ENCODE assay signal across 11 cellular contexts in genomic region chr1:201531551-201532425, GRCh38. TPM values are rescaled to one million over a fixed set of nuclear protein-coding genes. Genes with fewer than 3 reads are reported as not detected.
DNase-seq lines count a peak whose midpoint lies in the region; ATAC-seq, FAIRE-seq and TF ChIP-seq lines count a peak whose summit lies in the region.
"Had no signal": no experiment of that assay in that cellular context is flagged by ENCODE, and none has a peak within 500 bp of the region (broad histone marks: within the 10 kb centered on the region; RNA-seq: fewer than 3 reads in every experiment).

No MANE protein-coding gene starts in this region.

- TF ChIP-seq POLR2A in gastroesophageal sphincter (IDR thresholded peaks at IDR 0.05), result no peak

- H3K4me3 ChIP-seq in Loucy (ENCODE audit: low read length, poor library complexity, severe bottlenecking) (no peak overlapping the region), gastroesophageal sphincter (no peak overlapping the region), subcutaneous abdominal adipose tissue (ENCODE audit: low read depth in 1 of 5, low read length in 5 of 5) (peak overlapping the region in 1 of 5 donors; percentile 42)

- peaks cover 4% of the 10 kb centered on the region for H4K20me1 ChIP-seq in Loucy (ENCODE audit: insufficient read depth, low read length, poor library complexity, severe bottlenecking)

- no peak for ATAC-seq in gastroesophageal sphincter

- H3F3A ChIP-seq in Loucy (ENCODE audit: low read depth), result no peaks in the 10 kb centered on the region

- H3K4me1 ChIP-seq in Loucy (ENCODE audit: insufficient read depth, low read length, poor library complexity, severe bottlenecking), result peaks cover 18% of the 10 kb centered on the region
- peaks cover 0 to 49% (median 26%) of the 10 kb centered on the region in 3 donors for H3K4me1 ChIP-seq in gastroesophageal sphincter
- H3K4me1 ChIP-seq in subcutaneous abdominal adipose tissue (ENCODE audit: control insufficient read depth in 5 of 5, insufficient read depth in 5 of 5, low read length in 5 of 5), result peaks cover 14 to 38% (median 25%) of the 10 kb centered on the region in 5 donors

- TF ChIP-seq CTCF in Loucy (conservative IDR thresholded peaks at IDR 0.05; ENCODE audit: low read length) (no peak), gastroesophageal sphincter (IDR thresholded peaks at IDR 0.05) (no peak)

- peak; percentile 68 to 84 for DNase-seq in SHP77 (lab: John Stamatoyannopoulos, UW)
- DNase-seq in HuH-7.5 (ENCODE audit: low spot score), result no peak
- DNase-seq in glomerular visceral epithelial cell (ENCODE audit: extremely low spot score), result no peak
- no peak for DNase-seq in NCI-H82 treated with DMSO at 0.1 percent for 48 hours (lab: John Stamatoyannopoulos, UW; ENCODE audit: unreplicated experiment)
- no peak for DNase-seq in frontal cortex (ENCODE audit: low spot score in 2 of 2)
- DNase-seq: activated naive CD4-positive, alpha-beta T cell treated with anti-CD3 and anti-CD28 coated beads, Interleukin-2, amount 10 ng/mL, durations not matched to agents 7 days and 5 days; stimulated activated CD4-positive, alpha-beta T cell treated with anti-CD3 and anti-CD28 coated beads, Interleukin-12 subunit alpha, Interleukin-12 subunit beta, amount 100 ng/mL, for 4 hours; stimulated activated naive CD8-positive, alpha-beta T cell treated with anti-CD3 and anti-CD28 coated beads, Interleukin-15, Interleukin-2, amounts not matched to agents 100 U/mL and 50 U/mL, for 24 hours had no signal

- H3K36me3 ChIP-seq in Loucy (ENCODE audit: insufficient read depth, low read length) (no peaks in the 10 kb centered on the region), gastroesophageal sphincter (no peaks in the 10 kb centered on the region), subcutaneous abdominal adipose tissue (ENCODE audit: control insufficient read depth in 5 of 5, insufficient read depth in 5 of 5, low read length in 5 of 5) (peaks cover 0 to 2% (median 0%) of the 10 kb centered on the region in 5 donors)

- 63% methylated on average over 3 of the region's 9 CpGs; no CpG with 5 or more reads in 1 of the 2 donors for WGBS in gastroesophageal sphincter (ENCODE audit: low coverage in 1 of 2), 2 donors

- H2AFZ ChIP-seq in Loucy (ENCODE audit: low read length), result no peak overlapping the region; the same call in 1 of the 2 replicates

- H3K79me2 ChIP-seq in Loucy (ENCODE audit: insufficient read depth, low read length), result no peaks in the 10 kb centered on the region

- H3K27me3 ChIP-seq in Loucy (ENCODE audit: insufficient read depth, low read length, poor library complexity, severe bottlenecking) (no peaks in the 10 kb centered on the region), gastroesophageal sphincter (no peaks in the 10 kb centered on the region), subcutaneous abdominal adipose tissue (ENCODE audit: control insufficient read depth in 5 of 5, insufficient read depth in 4 of 5, low read length in 5 of 5) (peaks cover 0 to 10% (median 6%) of the 10 kb centered on the region in 5 donors)

- H3K27ac ChIP-seq in gastroesophageal sphincter (peak overlapping the region in 3 of 4 donors; percentile 49 to 66 (median 62)), subcutaneous abdominal adipose tissue (ENCODE audit: low read depth, low read length) (peak overlapping the region; percentile 62)

- peak overlapping the region; percentile 18 for H3K4me2 ChIP-seq in Loucy (ENCODE audit: low read depth, low read length, poor library complexity, severe bottlenecking)

- FAIRE-seq in frontal cortex (lab: Jason Lieb, UNC), result no peak

- H3K9ac ChIP-seq in Loucy (ENCODE audit: low read depth, low read length, poor library complexity, severe bottlenecking), result peak overlapping the region; percentile 40
- peak overlapping the region in 2 of 5 donors; percentile 0 to 100 for H3K9ac ChIP-seq in subcutaneous abdominal adipose tissue (ENCODE audit: low read length in 5 of 5)

- no peaks in the 10 kb centered on the region for H3K9me2 ChIP-seq in Loucy (replicated peaks; ENCODE audit: low read depth, low read length)

- H3K9me3 ChIP-seq in Loucy (ENCODE audit: insufficient read depth, low read depth, low read length) (no peaks in the 10 kb centered on the region), gastroesophageal sphincter (no peaks in the 10 kb centered on the region), subcutaneous abdominal adipose tissue (ENCODE audit: control insufficient read depth in 5 of 5, low read length in 5 of 5) (peaks cover 0 to 4% (median 0%) of the 10 kb centered on the region in 5 donors)

- no peak for TF ChIP-seq EP300 in gastroesophageal sphincter (IDR thresholded peaks at IDR 0.05)

RNA-seq across cellular contexts. Expression of gene NAV1, which starts 7.1 kb away (rescaled TPM):
- total RNA-seq in gastroesophageal sphincter (10 to 100 TPM; 11.4 to 35.8 (median 18.0) TPM), frontal cortex (33.8 TPM)

RNA-seq across cellular contexts. Expression of gene CSRP1, which starts 24.9 kb away (rescaled TPM):
- total RNA-seq in gastroesophageal sphincter, result 1,000 to 10,000 TPM; 4,484 to 9,179 (median 5,319) TPM
- total RNA-seq in frontal cortex, result 12.2 TPM

Comparison
In these comparisons a context has a peak if more than half of its experiments do, and no peak if none do; other contexts are left out.
1. DNase-seq: peak in SHP77 (2 of 2); none in HuH-7.5 (single experiment), glomerular visceral epithelial cell (single experiment), NCI-H82 treated with DMSO at 0.1 percent for 48 hours (single experiment) and frontal cortex (0 of 2).
2. RNA of gene CSRP1, which starts 24.9 kb away (total RNA-seq): 4,484 to 9,179 TPM in gastroesophageal sphincter; 12.2 TPM in frontal cortex (single experiment); every median in the first group is over 100 times any median in the second.